ENCODE assay signal across 9 cellular contexts in the genomic region with DNA sequence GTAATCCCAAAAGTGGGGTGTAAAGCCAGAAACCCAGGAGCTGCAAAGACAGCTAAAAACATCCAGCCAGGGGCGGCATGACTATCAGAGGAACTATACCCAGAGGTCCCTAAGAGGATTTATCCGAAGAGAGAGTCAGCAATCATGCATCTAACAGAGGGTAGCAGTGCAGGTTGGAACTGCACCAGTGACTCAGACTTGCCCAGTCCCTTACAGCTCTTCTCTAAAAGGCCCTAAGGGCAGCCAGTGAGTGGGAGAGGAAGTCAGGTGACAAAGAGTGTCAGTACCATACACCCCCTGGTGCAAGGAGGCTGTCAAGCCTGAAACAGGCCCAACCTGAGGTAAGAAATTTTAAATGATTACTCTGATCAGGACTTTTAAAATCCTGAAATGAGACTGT.
DNase-seq lines count a peak whose midpoint lies in the region; ATAC-seq and TF ChIP-seq lines count a peak whose summit lies in the region.
"Had no signal": no experiment of that assay in that cellular context is flagged by ENCODE, and none has a peak within 500 bp of the region (broad histone marks: within the 10 kb centered on the region; RNA-seq: fewer than 3 reads in every experiment).

No MANE protein-coding gene starts in this region.

- no peak overlapping the region for H3K27ac Mint-ChIP-seq in activated T-cell treated with anti-CD3 and anti-CD28 coated beads, Interleukin-2, amount 50 U/mL, for 72 hours
- peak overlapping the region; percentile 31 to 37 for H3K27ac Mint-ChIP-seq in natural killer cell

- no peaks in the 10 kb centered on the region for H3K27me3 ChIP-seq in A673 (replicated peaks; ENCODE audit: insufficient read depth, low read depth, low read length, poor library complexity)
- H3K27me3 ChIP-seq: SJCRH30 had no signal

- H3K9me3 ChIP-seq in A673 (ENCODE audit: low read depth, low read length, poor library complexity, severe bottlenecking): no peaks in the 10 kb centered on the region
- H3K9me3 ChIP-seq: SJCRH30 had no signal

- H3K36me3 ChIP-seq in A673 (ENCODE audit: insufficient read depth, low read length, poor library complexity, severe bottlenecking): no peaks in the 10 kb centered on the region

- H3K27me3 Mint-ChIP-seq in activated T-cell treated with anti-CD3 and anti-CD28 coated beads, Interleukin-2, amount 50 U/mL, for 72 hours (ENCODE audit: low read depth): no peaks in the 10 kb centered on the region
- no peaks in the 10 kb centered on the region for H3K27me3 Mint-ChIP-seq in natural killer cell (ENCODE audit: low read depth in 2 of 2)

- POLR2A ChIA-PET in A673 (lab: Charles Lee; ENCODE audit: low non-redundant PET): no interaction called here

- H3K27ac ChIP-seq in A673 (ENCODE audit: low read depth, low read length, poor library complexity, severe bottlenecking): no peak overlapping the region
- H3K27ac ChIP-seq: SJCRH30 had no signal

- no TSS peak for BruUV-seq in A673 (replicated peaks; lab: Mats Ljungman, UMichigan)

- H3K36me3 Mint-ChIP-seq in activated T-cell treated with anti-CD3 and anti-CD28 coated beads, Interleukin-2, amount 50 U/mL, for 72 hours (ENCODE audit: insufficient read depth in 2 of 2): peaks cover 10 to 11% of the 10 kb centered on the region in 2 donors
- H3K36me3 Mint-ChIP-seq in natural killer cell: peaks cover 10% of the 10 kb centered on the region

- peak; percentile 93 for ATAC-seq in GM18498 (IDR thresholded peaks at IDR 0.05; ENCODE audit: unreplicated experiment)
- peak; percentile 81 for ATAC-seq in GM21528 (IDR thresholded peaks at IDR 0.05; ENCODE audit: low FRiP score, unreplicated experiment)
- ATAC-seq in activated T-cell treated with anti-CD3 and anti-CD28 coated beads, Interleukin-2, amount 50 U/mL, for 72 hours (replicated peaks in 1 of 2): peak; percentile 98
- peak; percentile 73 to 89 (median 84) for ATAC-seq in natural killer cell

- no peaks in the 10 kb centered on the region for H3K9me3 Mint-ChIP-seq in activated T-cell treated with anti-CD3 and anti-CD28 coated beads, Interleukin-2, amount 50 U/mL, for 72 hours
- no peaks in the 10 kb centered on the region for H3K9me3 Mint-ChIP-seq in natural killer cell

- CTCF ChIA-PET in A673 (lab: Charles Lee): interaction anchor here (0.6 kb wide), 1 partner anchor 94 kb away, joined by 4 read pairs; no protein-coding TSS in a partner anchor

- H3K4me3 ChIP-seq in A673 (ENCODE audit: low read depth, low read length, poor library complexity, severe bottlenecking): no peak overlapping the region
- H3K4me3 ChIP-seq: SJCRH30 had no signal

- H3K4me1 Mint-ChIP-seq in activated T-cell treated with anti-CD3 and anti-CD28 coated beads, Interleukin-2, amount 50 U/mL, for 72 hours (ENCODE audit: low read depth): peaks cover 56% of the 10 kb centered on the region
- peaks cover 39 to 43% of the 10 kb centered on the region in 2 donors for H3K4me1 Mint-ChIP-seq in natural killer cell

- intact Hi-C loops in natural killer cell (cut with micrococcal nuclease): no loop called here
- intact Hi-C loops in A673 (cut with micrococcal nuclease; ENCODE audit: unreplicated experiment): no loop called here

- no peak overlapping the region for H3K4me3 Mint-ChIP-seq in activated T-cell treated with anti-CD3 and anti-CD28 coated beads, Interleukin-2, amount 50 U/mL, for 72 hours
- H3K4me3 Mint-ChIP-seq in natural killer cell: no peak overlapping the region

- DNase-seq in HPDE6-E6E7 (ENCODE audit: extremely low spot score): peak; percentile 32
- peak; percentile 47 to 48 for DNase-seq in activated T-cell treated with anti-CD3 and anti-CD28 coated beads, Interleukin-2, amount 50 U/mL, for 72 hours
- peak; percentile 17 for DNase-seq in natural killer cell
- DNase-seq in superior temporal gyrus (ENCODE audit: extremely low spot score): no peak
- DNase-seq in NCI-H2107 (lab: John Stamatoyannopoulos, UW): no peak
- DNase-seq in A673 (ENCODE audit: low spot score): no peak

- H3K4me1 ChIP-seq in A673 (ENCODE audit: insufficient read depth, low read length, poor library complexity, severe bottlenecking): peaks cover 17% of the 10 kb centered on the region

- TF ChIP-seq CTCF in natural killer cell (IDR thresholded peaks at IDR 0.05) (no peak), A673 (conservative IDR thresholded peaks at IDR 0.05; ENCODE audit: low read depth, low read length) (no peak)

Comparison
In these comparisons a context has a peak if more than half of its experiments do, and no peak if none do; other contexts are left out.
1. DNase-seq: peak in HPDE6-E6E7 (single experiment), activated T-cell treated with anti-CD3 and anti-CD28 coated beads, Interleukin-2, amount 50 U/mL, for 72 hours (2 of 2) and natural killer cell (single experiment); none in superior temporal gyrus (single experiment), NCI-H2107 (single experiment) and A673 (single experiment).
2. Peak in every context shown above with its lines, with median percentiles within 50 percentile points of each other: ATAC-seq.